In the genomic region with DNA sequence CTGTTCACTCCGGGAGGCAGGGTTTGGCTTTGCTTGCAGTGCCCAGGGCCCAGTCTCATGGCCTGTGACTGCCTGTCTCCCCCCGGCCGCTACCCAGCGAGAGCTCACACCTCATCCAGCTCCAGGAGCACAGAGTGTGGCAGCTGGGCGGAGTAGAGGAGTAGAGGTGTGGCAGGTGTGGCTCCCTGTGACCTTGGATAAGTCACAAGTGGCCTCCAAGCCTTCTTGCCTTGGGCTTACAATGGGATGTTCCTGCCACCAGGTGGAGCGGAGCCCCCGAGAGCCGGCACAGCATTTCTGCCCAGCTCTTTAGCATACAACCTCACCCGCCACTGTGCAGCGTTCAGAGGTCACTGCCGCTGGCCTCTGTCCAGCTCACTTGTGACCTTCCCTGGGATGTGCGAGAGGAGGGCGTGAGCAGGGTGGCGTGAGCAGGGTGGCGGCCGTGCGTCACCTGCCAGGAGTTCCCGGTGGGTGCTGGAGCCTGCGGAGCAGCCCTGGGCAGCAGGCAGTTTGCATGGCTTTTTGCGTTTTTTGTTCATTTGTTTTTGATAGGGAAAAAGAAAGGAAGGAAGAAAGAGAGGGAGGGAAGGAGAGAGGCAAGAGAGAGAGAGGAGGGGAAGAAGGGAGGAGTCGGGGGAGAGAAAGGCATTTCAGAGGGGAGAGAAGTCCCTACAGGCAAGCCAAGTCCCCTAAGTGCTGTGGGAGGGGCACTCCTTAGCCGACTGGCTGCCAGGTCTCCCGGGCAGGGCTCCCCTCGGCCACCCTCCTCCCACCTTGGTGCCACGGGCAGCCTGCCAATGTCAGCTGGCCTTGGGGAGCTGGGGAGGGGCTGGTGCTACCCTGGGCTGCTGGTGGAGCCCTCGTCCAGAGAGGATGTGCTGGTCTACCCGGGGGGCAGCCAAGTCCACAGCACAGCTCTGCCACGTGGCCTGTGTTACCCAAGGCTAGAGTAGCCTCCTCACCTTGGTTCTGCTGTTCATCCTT, we compare ENCODE assay signal across 1 cellular context.
TF ChIP-seq lines count a peak whose summit lies in the region.

No MANE protein-coding gene starts in this region.

TF ChIP-seq in GM23338, 12 proteins besides CTCF, POLR2A, EP300 and RAD21 (continued from another document):
- TF ChIP-seq, protein P1, sequence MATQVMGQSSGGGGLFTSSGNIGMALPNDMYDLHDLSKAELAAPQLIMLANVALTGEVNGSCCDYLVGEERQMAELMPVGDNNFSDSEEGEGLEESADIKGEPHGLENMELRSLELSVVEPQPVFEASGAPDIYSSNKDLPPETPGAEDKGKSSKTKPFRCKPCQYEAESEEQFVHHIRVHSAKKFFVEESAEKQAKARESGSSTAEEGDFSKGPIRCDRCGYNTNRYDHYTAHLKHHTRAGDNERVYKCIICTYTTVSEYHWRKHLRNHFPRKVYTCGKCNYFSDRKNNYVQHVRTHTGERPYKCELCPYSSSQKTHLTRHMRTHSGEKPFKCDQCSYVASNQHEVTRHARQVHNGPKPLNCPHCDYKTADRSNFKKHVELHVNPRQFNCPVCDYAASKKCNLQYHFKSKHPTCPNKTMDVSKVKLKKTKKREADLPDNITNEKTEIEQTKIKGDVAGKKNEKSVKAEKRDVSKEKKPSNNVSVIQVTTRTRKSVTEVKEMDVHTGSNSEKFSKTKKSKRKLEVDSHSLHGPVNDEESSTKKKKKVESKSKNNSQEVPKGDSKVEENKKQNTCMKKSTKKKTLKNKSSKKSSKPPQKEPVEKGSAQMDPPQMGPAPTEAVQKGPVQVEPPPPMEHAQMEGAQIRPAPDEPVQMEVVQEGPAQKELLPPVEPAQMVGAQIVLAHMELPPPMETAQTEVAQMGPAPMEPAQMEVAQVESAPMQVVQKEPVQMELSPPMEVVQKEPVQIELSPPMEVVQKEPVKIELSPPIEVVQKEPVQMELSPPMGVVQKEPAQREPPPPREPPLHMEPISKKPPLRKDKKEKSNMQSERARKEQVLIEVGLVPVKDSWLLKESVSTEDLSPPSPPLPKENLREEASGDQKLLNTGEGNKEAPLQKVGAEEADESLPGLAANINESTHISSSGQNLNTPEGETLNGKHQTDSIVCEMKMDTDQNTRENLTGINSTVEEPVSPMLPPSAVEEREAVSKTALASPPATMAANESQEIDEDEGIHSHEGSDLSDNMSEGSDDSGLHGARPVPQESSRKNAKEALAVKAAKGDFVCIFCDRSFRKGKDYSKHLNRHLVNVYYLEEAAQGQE (IDR thresholded peaks at IDR 0.05; ENCODE audit: unreplicated experiment) = no peak
- no peak for TF ChIP-seq NANOG (IDR thresholded peaks at IDR 0.05; ENCODE audit: borderline replicate concordance)
- no peak for TF ChIP-seq ZNF114 (CRISPR knock-in tag; IDR thresholded peaks at IDR 0.05)
- no peak for TF ChIP-seq EZH2phosphoT487 (IDR thresholded peaks at IDR 0.05; ENCODE audit: unreplicated experiment)
- TF ChIP-seq, protein P2, sequence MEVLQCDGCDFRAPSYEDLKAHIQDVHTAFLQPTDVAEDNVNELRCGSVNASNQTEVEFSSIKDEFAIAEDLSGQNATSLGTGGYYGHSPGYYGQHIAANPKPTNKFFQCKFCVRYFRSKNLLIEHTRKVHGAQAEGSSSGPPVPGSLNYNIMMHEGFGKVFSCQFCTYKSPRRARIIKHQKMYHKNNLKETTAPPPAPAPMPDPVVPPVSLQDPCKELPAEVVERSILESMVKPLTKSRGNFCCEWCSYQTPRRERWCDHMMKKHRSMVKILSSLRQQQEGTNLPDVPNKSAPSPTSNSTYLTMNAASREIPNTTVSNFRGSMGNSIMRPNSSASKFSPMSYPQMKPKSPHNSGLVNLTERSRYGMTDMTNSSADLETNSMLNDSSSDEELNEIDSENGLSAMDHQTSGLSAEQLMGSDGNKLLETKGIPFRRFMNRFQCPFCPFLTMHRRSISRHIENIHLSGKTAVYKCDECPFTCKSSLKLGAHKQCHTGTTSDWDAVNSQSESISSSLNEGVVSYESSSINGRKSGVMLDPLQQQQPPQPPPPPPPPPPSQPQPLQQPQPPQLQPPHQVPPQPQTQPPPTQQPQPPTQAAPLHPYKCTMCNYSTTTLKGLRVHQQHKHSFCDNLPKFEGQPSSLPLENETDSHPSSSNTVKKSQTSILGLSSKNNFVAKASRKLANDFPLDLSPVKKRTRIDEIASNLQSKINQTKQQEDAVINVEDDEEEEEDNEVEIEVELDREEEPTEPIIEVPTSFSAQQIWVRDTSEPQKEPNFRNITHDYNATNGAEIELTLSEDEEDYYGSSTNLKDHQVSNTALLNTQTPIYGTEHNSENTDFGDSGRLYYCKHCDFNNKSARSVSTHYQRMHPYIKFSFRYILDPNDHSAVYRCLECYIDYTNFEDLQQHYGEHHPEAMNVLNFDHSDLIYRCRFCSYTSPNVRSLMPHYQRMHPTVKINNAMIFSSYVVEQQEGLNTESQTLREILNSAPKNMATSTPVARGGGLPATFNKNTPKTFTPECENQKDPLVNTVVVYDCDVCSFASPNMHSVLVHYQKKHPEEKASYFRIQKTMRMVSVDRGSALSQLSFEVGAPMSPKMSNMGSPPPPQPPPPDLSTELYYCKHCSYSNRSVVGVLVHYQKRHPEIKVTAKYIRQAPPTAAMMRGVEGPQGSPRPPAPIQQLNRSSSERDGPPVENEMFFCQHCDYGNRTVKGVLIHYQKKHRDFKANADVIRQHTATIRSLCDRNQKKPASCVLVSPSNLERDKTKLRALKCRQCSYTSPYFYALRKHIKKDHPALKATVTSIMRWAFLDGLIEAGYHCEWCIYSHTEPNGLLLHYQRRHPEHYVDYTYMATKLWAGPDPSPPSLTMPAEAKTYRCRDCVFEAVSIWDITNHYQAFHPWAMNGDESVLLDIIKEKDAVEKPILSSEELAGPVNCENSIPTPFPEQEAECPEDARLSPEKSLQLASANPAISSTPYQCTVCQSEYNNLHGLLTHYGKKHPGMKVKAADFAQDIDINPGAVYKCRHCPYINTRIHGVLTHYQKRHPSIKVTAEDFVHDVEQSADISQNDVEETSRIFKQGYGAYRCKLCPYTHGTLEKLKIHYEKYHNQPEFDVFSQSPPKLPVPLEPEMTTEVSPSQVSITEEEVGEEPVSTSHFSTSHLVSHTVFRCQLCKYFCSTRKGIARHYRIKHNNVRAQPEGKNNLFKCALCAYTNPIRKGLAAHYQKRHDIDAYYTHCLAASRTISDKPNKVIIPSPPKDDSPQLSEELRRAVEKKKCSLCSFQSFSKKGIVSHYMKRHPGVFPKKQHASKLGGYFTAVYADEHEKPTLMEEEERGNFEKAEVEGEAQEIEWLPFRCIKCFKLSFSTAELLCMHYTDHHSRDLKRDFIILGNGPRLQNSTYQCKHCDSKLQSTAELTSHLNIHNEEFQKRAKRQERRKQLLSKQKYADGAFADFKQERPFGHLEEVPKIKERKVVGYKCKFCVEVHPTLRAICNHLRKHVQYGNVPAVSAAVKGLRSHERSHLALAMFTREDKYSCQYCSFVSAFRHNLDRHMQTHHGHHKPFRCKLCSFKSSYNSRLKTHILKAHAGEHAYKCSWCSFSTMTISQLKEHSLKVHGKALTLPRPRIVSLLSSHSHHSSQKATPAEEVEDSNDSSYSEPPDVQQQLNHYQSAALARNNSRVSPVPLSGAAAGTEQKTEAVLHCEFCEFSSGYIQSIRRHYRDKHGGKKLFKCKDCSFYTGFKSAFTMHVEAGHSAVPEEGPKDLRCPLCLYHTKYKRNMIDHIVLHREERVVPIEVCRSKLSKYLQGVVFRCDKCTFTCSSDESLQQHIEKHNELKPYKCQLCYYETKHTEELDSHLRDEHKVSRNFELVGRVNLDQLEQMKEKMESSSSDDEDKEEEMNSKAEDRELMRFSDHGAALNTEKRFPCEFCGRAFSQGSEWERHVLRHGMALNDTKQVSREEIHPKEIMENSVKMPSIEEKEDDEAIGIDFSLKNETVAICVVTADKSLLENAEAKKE (CRISPR knock-in tag; IDR thresholded peaks at IDR 0.05) = no peak
- TF ChIP-seq EZH2 (IDR thresholded peaks at IDR 0.05; ENCODE audit: low read depth, unreplicated experiment) = no peak
- no peak for TF ChIP-seq ZNF331 (CRISPR knock-in tag; IDR thresholded peaks at IDR 0.05; ENCODE audit: low read depth)
